In the genomic region with DNA sequence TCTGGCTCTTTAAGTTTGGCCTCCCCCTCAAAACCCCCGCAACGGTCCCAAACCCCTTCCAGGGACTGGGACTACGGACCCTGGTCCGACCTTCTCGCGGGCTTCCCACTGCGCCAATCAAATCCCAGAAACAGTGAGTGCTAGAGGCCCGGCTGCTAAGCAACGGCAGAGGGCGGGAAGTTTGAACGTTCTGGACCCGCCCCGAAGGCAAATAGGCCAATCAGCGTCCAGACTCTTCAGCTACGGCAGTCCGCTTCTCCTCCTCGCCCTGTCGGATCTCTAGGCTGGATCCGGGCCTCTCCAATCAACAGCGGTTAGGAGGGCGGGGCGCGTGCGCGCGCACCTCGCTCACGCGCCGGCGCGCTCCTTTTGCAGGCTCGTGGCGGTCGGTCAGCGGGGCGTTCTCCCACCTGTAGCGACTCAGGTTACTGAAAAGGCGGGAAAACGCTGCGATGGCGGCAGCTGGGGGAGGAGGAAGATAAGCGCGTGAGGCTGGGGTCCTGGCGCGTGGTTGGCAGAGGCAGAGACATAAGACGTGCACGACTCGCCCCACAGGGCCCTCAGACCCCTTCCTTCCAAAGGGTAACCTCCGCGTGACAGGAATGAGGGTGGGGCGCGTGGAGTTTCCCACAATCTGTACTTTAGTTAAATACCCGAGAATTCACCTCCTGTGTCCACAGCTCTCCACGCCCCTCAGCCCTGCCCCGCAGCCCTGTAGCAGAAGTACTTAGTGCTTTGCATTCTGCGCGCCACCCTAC, we compare ENCODE assay signal across 1 cellular context.
TF ChIP-seq lines count a peak whose summit lies in the region.

Gene MSH5 (plus strand): TSS at position 367 of the 758 bp plus-strand sequence. CDS start 462 bp downstream, outside the sequence.

TF ChIP-seq in HepG2, 621 proteins besides CTCF, POLR2A, EP300 and RAD21 (continued from another document and continues in another):
- TF ChIP-seq, protein P1, sequence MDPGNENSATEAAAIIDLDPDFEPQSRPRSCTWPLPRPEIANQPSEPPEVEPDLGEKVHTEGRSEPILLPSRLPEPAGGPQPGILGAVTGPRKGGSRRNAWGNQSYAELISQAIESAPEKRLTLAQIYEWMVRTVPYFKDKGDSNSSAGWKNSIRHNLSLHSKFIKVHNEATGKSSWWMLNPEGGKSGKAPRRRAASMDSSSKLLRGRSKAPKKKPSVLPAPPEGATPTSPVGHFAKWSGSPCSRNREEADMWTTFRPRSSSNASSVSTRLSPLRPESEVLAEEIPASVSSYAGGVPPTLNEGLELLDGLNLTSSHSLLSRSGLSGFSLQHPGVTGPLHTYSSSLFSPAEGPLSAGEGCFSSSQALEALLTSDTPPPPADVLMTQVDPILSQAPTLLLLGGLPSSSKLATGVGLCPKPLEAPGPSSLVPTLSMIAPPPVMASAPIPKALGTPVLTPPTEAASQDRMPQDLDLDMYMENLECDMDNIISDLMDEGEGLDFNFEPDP (CRISPR knock-in tag; conservative IDR thresholded peaks at IDR 0.05): peak; percentile 99
- peak; percentile 98 for TF ChIP-seq RNF2 (conservative IDR thresholded peaks at IDR 0.05; ENCODE audit: low read depth)
- no peak for TF ChIP-seq ZKSCAN8 (CRISPR knock-in tag; IDR thresholded peaks at IDR 0.05; ENCODE audit: borderline replicate concordance)
- peak; percentile 100 for TF ChIP-seq ZNF878 (CRISPR knock-in tag; IDR thresholded peaks at IDR 0.05)
- TF ChIP-seq SSRP1 (CRISPR knock-in tag; IDR thresholded peaks at IDR 0.05): no peak; the same call in 1 of the 2 replicates
- no peak for TF ChIP-seq ZNF207 (IDR thresholded peaks at IDR 0.05; ENCODE audit: borderline replicate concordance)
- TF ChIP-seq ZFP1 (CRISPR knock-in tag; IDR thresholded peaks at IDR 0.05): 0 out of 2 replicates have a peak, but pooled peaks have one; percentile 71
- TF ChIP-seq, protein P2, sequence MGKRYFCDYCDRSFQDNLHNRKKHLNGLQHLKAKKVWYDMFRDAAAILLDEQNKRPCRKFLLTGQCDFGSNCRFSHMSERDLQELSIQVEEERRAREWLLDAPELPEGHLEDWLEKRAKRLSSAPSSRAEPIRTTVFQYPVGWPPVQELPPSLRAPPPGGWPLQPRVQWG (CRISPR knock-in tag; IDR thresholded peaks at IDR 0.05; ENCODE audit: borderline replicate concordance, low read depth): no peak
- peak; percentile 73 for TF ChIP-seq ZFY (CRISPR knock-in tag; IDR thresholded peaks at IDR 0.05)
- no peak for TF ChIP-seq HDAC6 (IDR thresholded peaks at IDR 0.05; ENCODE audit: low read depth, low read length)
- peak; percentile 60 for TF ChIP-seq ZNF496 (CRISPR knock-in tag; IDR thresholded peaks at IDR 0.05; ENCODE audit: insufficient replicate concordance)
- TF ChIP-seq EZH2 (conservative IDR thresholded peaks at IDR 0.05; ENCODE audit: low read depth, low read length): no peak
- TF ChIP-seq EED (CRISPR knock-in tag; IDR thresholded peaks at IDR 0.05): no peak; the same call in 1 of the 2 replicates
- TF ChIP-seq CERS6 (CRISPR knock-in tag; IDR thresholded peaks at IDR 0.05): peak; percentile 89; the same call in 1 of the 2 replicates
- peak; percentile 98 for TF ChIP-seq NCOR1 (IDR thresholded peaks at IDR 0.05; ENCODE audit: borderline replicate concordance, low read length)
- peak; percentile 97 for TF ChIP-seq E2F2 (CRISPR knock-in tag; IDR thresholded peaks at IDR 0.05; ENCODE audit: borderline replicate concordance)
- peak; percentile 95; the same call in 1 of the 2 replicates for TF ChIP-seq ZNF253 (CRISPR knock-in tag; IDR thresholded peaks at IDR 0.05; ENCODE audit: borderline replicate concordance)
- TF ChIP-seq PRPF4 (IDR thresholded peaks at IDR 0.05; ENCODE audit: low read depth, low read length, poor library complexity, severe bottlenecking): peak; percentile 88
- TF ChIP-seq GPN1 (CRISPR knock-in tag; IDR thresholded peaks at IDR 0.05; ENCODE audit: borderline replicate concordance): peak; percentile 73; the same call in 1 of the 2 replicates
- peak; percentile 98 for TF ChIP-seq SP4 (CRISPR knock-in tag; IDR thresholded peaks at IDR 0.05)
- peak; percentile 67 for TF ChIP-seq RBAK (CRISPR knock-in tag; IDR thresholded peaks at IDR 0.05)
- TF ChIP-seq ZMYM2 (CRISPR knock-in tag; IDR thresholded peaks at IDR 0.05): peak; percentile 90
- peak; percentile 95; the same call in 1 of the 2 replicates for TF ChIP-seq KLF15 (CRISPR knock-in tag; IDR thresholded peaks at IDR 0.05; ENCODE audit: borderline replicate concordance)
- TF ChIP-seq KLF16 (CRISPR knock-in tag; IDR thresholded peaks at IDR 0.05): peak; percentile 77 to 79; a peak in 2 of 4 replicates
- peak; percentile 82; the same call in 1 of the 2 replicates for TF ChIP-seq ZSCAN22 (CRISPR knock-in tag; IDR thresholded peaks at IDR 0.05)
- no peak for TF ChIP-seq TBX3 (IDR thresholded peaks at IDR 0.05; ENCODE audit: borderline replicate concordance)
- TF ChIP-seq, protein P3, sequence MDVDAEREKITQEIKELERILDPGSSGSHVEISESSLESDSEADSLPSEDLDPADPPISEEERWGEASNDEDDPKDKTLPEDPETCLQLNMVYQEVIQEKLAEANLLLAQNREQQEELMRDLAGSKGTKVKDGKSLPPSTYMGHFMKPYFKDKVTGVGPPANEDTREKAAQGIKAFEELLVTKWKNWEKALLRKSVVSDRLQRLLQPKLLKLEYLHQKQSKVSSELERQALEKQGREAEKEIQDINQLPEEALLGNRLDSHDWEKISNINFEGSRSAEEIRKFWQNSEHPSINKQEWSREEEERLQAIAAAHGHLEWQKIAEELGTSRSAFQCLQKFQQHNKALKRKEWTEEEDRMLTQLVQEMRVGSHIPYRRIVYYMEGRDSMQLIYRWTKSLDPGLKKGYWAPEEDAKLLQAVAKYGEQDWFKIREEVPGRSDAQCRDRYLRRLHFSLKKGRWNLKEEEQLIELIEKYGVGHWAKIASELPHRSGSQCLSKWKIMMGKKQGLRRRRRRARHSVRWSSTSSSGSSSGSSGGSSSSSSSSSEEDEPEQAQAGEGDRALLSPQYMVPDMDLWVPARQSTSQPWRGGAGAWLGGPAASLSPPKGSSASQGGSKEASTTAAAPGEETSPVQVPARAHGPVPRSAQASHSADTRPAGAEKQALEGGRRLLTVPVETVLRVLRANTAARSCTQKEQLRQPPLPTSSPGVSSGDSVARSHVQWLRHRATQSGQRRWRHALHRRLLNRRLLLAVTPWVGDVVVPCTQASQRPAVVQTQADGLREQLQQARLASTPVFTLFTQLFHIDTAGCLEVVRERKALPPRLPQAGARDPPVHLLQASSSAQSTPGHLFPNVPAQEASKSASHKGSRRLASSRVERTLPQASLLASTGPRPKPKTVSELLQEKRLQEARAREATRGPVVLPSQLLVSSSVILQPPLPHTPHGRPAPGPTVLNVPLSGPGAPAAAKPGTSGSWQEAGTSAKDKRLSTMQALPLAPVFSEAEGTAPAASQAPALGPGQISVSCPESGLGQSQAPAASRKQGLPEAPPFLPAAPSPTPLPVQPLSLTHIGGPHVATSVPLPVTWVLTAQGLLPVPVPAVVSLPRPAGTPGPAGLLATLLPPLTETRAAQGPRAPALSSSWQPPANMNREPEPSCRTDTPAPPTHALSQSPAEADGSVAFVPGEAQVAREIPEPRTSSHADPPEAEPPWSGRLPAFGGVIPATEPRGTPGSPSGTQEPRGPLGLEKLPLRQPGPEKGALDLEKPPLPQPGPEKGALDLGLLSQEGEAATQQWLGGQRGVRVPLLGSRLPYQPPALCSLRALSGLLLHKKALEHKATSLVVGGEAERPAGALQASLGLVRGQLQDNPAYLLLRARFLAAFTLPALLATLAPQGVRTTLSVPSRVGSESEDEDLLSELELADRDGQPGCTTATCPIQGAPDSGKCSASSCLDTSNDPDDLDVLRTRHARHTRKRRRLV (CRISPR knock-in tag; IDR thresholded peaks at IDR 0.05): peak; percentile 94
- peak; percentile 45; the same call in 1 of the 2 replicates for TF ChIP-seq ZNF768 (CRISPR knock-in tag; IDR thresholded peaks at IDR 0.05)
- peak; percentile 97 for TF ChIP-seq HIVEP1 (CRISPR knock-in tag; IDR thresholded peaks at IDR 0.05)
- TF ChIP-seq ARID4A (CRISPR knock-in tag; IDR thresholded peaks at IDR 0.05; ENCODE audit: borderline replicate concordance): peak; percentile 94
- no peak for TF ChIP-seq SYNCRIP (IDR thresholded peaks at IDR 0.05; ENCODE audit: insufficient read depth, low read depth, low read length)
- TF ChIP-seq, protein P4, sequence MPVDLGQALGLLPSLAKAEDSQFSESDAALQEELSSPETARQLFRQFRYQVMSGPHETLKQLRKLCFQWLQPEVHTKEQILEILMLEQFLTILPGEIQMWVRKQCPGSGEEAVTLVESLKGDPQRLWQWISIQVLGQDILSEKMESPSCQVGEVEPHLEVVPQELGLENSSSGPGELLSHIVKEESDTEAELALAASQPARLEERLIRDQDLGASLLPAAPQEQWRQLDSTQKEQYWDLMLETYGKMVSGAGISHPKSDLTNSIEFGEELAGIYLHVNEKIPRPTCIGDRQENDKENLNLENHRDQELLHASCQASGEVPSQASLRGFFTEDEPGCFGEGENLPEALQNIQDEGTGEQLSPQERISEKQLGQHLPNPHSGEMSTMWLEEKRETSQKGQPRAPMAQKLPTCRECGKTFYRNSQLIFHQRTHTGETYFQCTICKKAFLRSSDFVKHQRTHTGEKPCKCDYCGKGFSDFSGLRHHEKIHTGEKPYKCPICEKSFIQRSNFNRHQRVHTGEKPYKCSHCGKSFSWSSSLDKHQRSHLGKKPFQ (CRISPR knock-in tag; IDR thresholded peaks at IDR 0.05; ENCODE audit: insufficient replicate concordance): peak; percentile 88
- TF ChIP-seq FOXC1 (CRISPR knock-in tag; IDR thresholded peaks at IDR 0.05; ENCODE audit: borderline replicate concordance): peak; percentile 98
- peak; percentile 57 for TF ChIP-seq ONECUT2 (CRISPR knock-in tag; IDR thresholded peaks at IDR 0.05)
- TF ChIP-seq MTF2 (CRISPR knock-in tag; IDR thresholded peaks at IDR 0.05; ENCODE audit: borderline replicate concordance): no peak
- peak; percentile 46; the same call in 1 of the 2 replicates for TF ChIP-seq BCL6 (CRISPR knock-in tag; IDR thresholded peaks at IDR 0.05)
- TF ChIP-seq ZNF879 (CRISPR knock-in tag; IDR thresholded peaks at IDR 0.05): peak; percentile 97
- TF ChIP-seq RFX3 (CRISPR knock-in tag; IDR thresholded peaks at IDR 0.05): peak; percentile 93
- 0 out of 2 replicates have a peak, but pooled peaks have one; percentile 73 for TF ChIP-seq MAF1 (CRISPR knock-in tag; IDR thresholded peaks at IDR 0.05; ENCODE audit: borderline replicate concordance)
- no peak; the same call in 1 of the 2 replicates for TF ChIP-seq ZNF264 (CRISPR knock-in tag; IDR thresholded peaks at IDR 0.05)
- peak; percentile 18; the same call in 1 of the 2 replicates for TF ChIP-seq CEBPG (CRISPR knock-in tag; IDR thresholded peaks at IDR 0.05)
- TF ChIP-seq ZNF12 (CRISPR knock-in tag; IDR thresholded peaks at IDR 0.05): no peak
- TF ChIP-seq SOX13 (IDR thresholded peaks at IDR 0.05): no peak
- TF ChIP-seq SOX13 (CRISPR knock-in tag; conservative IDR thresholded peaks at IDR 0.05 in 1 of 2, IDR thresholded peaks at IDR 0.05 in 1 of 2): peak in 1 of 2 experiments; percentile 3; a peak in 1 of 4 replicates
- no peak for TF ChIP-seq TP53 (CRISPR knock-in tag; conservative IDR thresholded peaks at IDR 0.05)
- no peak for TF ChIP-seq AGO1 (IDR thresholded peaks at IDR 0.05; ENCODE audit: low read depth, low read length, poor library complexity, severe bottlenecking)
- no peak; the same call in 1 of the 2 replicates for TF ChIP-seq ZNF431 (CRISPR knock-in tag; IDR thresholded peaks at IDR 0.05; ENCODE audit: borderline replicate concordance, low read depth)
